19 cellular contexts compared by ENCODE assay signal in the genomic region with DNA sequence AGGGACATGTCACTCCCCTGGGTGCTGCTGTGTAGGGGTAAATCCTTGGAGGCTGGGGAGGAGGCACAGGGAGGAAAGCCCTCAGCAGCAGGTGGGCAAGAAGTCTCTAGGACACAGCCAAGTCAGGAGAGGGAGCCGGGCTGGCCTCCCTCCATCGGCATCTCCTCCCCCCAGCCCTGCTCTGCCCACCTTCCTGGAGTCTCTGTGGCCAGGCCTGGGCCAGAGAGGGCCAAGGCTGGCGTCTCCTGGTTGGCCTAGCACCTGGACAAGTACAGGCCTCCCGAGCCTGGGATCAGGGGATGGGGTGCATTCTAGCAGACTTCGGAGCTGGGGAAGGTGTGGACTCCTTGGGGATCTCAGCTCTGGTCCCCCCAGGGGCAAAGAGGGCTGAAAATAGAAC. TPM values are rescaled to one million over a fixed set of nuclear protein-coding genes. Genes with fewer than 3 reads are reported as not detected.
DNase-seq lines count a peak whose midpoint lies in the region; ATAC-seq, FAIRE-seq and TF ChIP-seq lines count a peak whose summit lies in the region.
"Had no signal": no experiment of that assay in that cellular context is flagged by ENCODE, and none has a peak within 500 bp of the region (broad histone marks: within the 10 kb centered on the region; RNA-seq: fewer than 3 reads in every experiment).

No MANE protein-coding gene starts in this region.

- no peak overlapping the region for H3K4me2 ChIP-seq in trophoblast cell (ENCODE audit: low read length)

- no peak overlapping the region for H3K4ac ChIP-seq in trophoblast cell (ENCODE audit: low read depth, low read length)

- no peak overlapping the region for H3K18ac ChIP-seq in trophoblast cell (ENCODE audit: low read length)

- no peak for TF ChIP-seq EP300 in esophagus muscularis mucosa (IDR thresholded peaks at IDR 0.05)

- H2AK5ac ChIP-seq in trophoblast cell (ENCODE audit: low read length): peak overlapping the region; percentile 63

- H4K12ac ChIP-seq in trophoblast cell (ENCODE audit: low read depth, low read length): no peak overlapping the region

- no peak for ATAC-seq in HG03442 (IDR thresholded peaks at IDR 0.05; ENCODE audit: unreplicated experiment)

- no peak for TF ChIP-seq POLR2A in esophagus muscularis mucosa (IDR thresholded peaks at IDR 0.05; ENCODE audit: low read depth)

- H3K14ac ChIP-seq in trophoblast cell (ENCODE audit: low read length): no peak overlapping the region

- no peak overlapping the region for H4K91ac ChIP-seq in trophoblast cell (ENCODE audit: low read depth, low read length)

- H3K27me3 ChIP-seq in ascending aorta: no peaks in the 10 kb centered on the region
- H3K27me3 ChIP-seq in esophagus muscularis mucosa: peaks cover 0 to 30% (median 0%) of the 10 kb centered on the region in 4 donors
- peaks cover 13% of the 10 kb centered on the region for H3K27me3 ChIP-seq in trophoblast cell (ENCODE audit: insufficient read depth, low read length)
- H3K27me3 ChIP-seq in stomach smooth muscle (ENCODE audit: control insufficient read depth in 1 of 2, insufficient read depth in 2 of 2, low read length in 2 of 2): peaks cover 0 to 4% of the 10 kb centered on the region in 2 donors

- no peak overlapping the region for H2BK120ac ChIP-seq in trophoblast cell (ENCODE audit: insufficient read depth, low read length, poor library complexity)

- H3K9me3 ChIP-seq in ascending aorta (no peaks in the 10 kb centered on the region), esophagus muscularis mucosa (no peaks in the 10 kb centered on the region), trophoblast cell (ENCODE audit: insufficient read depth, low read depth, low read length) (no peaks in the 10 kb centered on the region), stomach smooth muscle (ENCODE audit: control insufficient read depth in 2 of 2, low read length in 2 of 2) (no peaks in the 10 kb centered on the region)

- H3K4me3 ChIP-seq in ascending aorta (no peak overlapping the region), esophagus muscularis mucosa (peak overlapping the region in 2 of 4 donors; percentile 55 to 59), trophoblast cell (ENCODE audit: low read depth, low read length) (no peak overlapping the region), stomach smooth muscle (ENCODE audit: low read length in 2 of 2) (peak overlapping the region in 1 of 2 donors; percentile 40)

- H3K36me3 ChIP-seq in ascending aorta (no peaks in the 10 kb centered on the region), esophagus muscularis mucosa (no peaks in the 10 kb centered on the region), trophoblast cell (ENCODE audit: control insufficient read depth in 1 of 2, insufficient read depth in 2 of 2, low read length in 2 of 2) (no peaks in the 10 kb centered on the region), stomach smooth muscle (ENCODE audit: control insufficient read depth in 2 of 2, insufficient read depth in 2 of 2, low read length in 2 of 2) (no peaks in the 10 kb centered on the region)

- TF ChIP-seq CTCF in ascending aorta (IDR thresholded peaks at IDR 0.05) (no peak), esophagus muscularis mucosa (IDR thresholded peaks at IDR 0.05) (no peak)

- DNase-seq in ascending aorta (ENCODE audit: low spot score in 2 of 2): no peak
- DNase-seq in esophagus muscularis mucosa (ENCODE audit: extremely low spot score): no peak
- DNase-seq in trophoblast cell: no peak
- no peak for DNase-seq in urothelium cell line (ENCODE audit: low spot score)
- DNase-seq in stimulated activated CD4-positive, alpha-beta T cell treated with anti-CD3 and anti-CD28 coated beads, Interleukin-1b, Interleukin-23, amount 100 ng/mL, for 48 hours: no peak
- DNase-seq: ACHN; CD4-positive, alpha-beta T cell; DMS53; HFFc6; NCI-H1048; NCI-H146; NCI-H2081; NCI-H748 treated with DMSO at 0.1 percent for 48 hours; OCI-M1; RPMI8226 had no signal

- H3K9ac ChIP-seq in trophoblast cell (ENCODE audit: low read length) (no peak overlapping the region), stomach smooth muscle (ENCODE audit: low read length in 2 of 2) (peak overlapping the region; percentile 62 to 87)

- H3K23ac ChIP-seq in trophoblast cell (ENCODE audit: low read length): no peak overlapping the region

- no peak overlapping the region for H4K8ac ChIP-seq in trophoblast cell (ENCODE audit: low read depth, low read length)

- no peak overlapping the region for H2BK12ac ChIP-seq in trophoblast cell (ENCODE audit: low read length)

- H2AFZ ChIP-seq in trophoblast cell (ENCODE audit: insufficient read depth, low read length, poor library complexity): no peak overlapping the region

- peaks cover under 1% of the 10 kb centered on the region for H3K79me1 ChIP-seq in trophoblast cell (ENCODE audit: low read length)

- intact Hi-C loops in ascending aorta (cut with DNase I): no loop called here
- intact Hi-C loops in esophagus muscularis mucosa (cut with DNase I): no loop called here

- H2BK5ac ChIP-seq in trophoblast cell (ENCODE audit: low read depth, low read length, poor library complexity): no peak overlapping the region

- H3K27ac ChIP-seq in ascending aorta (peak overlapping the region; percentile 35 to 69), esophagus muscularis mucosa (replicated peaks in 1 of 4) (peak overlapping the region; percentile 94 to 99 (median 96)), trophoblast cell (ENCODE audit: low read depth, low read length) (no peak overlapping the region), stomach smooth muscle (ENCODE audit: low read length) (peak overlapping the region; percentile 98)

- WGBS in esophagus muscularis mucosa: 47% methylated on average over 2 of the region's 5 CpGs
- no CpG with 5 or more reads among the region's 5 CpGs for WGBS in trophoblast cell (ENCODE audit: extremely low coverage, insufficient coverage, insufficient read length)

- FAIRE-seq in urothelium cell line (lab: Jason Lieb, UNC): no peak
- FAIRE-seq: H54 had no signal

- peaks cover under 1% of the 10 kb centered on the region for H3K79me2 ChIP-seq in trophoblast cell (ENCODE audit: control insufficient read depth, insufficient read depth, low read length, poor library complexity)

- peaks cover 10 to 31% of the 10 kb centered on the region in 2 donors for H3K4me1 ChIP-seq in ascending aorta
- H3K4me1 ChIP-seq in esophagus muscularis mucosa: peaks cover 26 to 86% (median 81%) of the 10 kb centered on the region in 4 donors
- H3K4me1 ChIP-seq in trophoblast cell (ENCODE audit: control insufficient read depth in 1 of 2, insufficient read depth in 2 of 2, low read length in 2 of 2): peaks cover 6 to 10% of the 10 kb centered on the region in 2 experiments
- peaks cover 72% of the 10 kb centered on the region for H3K4me1 ChIP-seq in stomach smooth muscle (ENCODE audit: control insufficient read depth, insufficient read depth, low read length)

RNA-seq across cellular contexts. Expression of gene SPEG, which starts 1.8 kb away (rescaled TPM):
- total RNA-seq in ascending aorta (390 TPM), esophagus muscularis mucosa (100 to 1,000 TPM; 115 to 251 (median 180) TPM)
- polyA plus RNA-seq in trophoblast cell (2013): 28.0 and 28.6 TPM in 2 replicates

RNA-seq across cellular contexts. Expression of gene DES, which starts 18.3 kb away (rescaled TPM):
- total RNA-seq in ascending aorta: 182 TPM
- total RNA-seq in esophagus muscularis mucosa: over 10,000 TPM; 19,781 to 23,770 (median 22,752) TPM
- 0.05 and 0.06 TPM in 2 replicates for polyA plus RNA-seq in trophoblast cell (2013)
- total RNA-seq: CD4-positive, alpha-beta T cell; MCF 10A had no signal

RNA-seq across cellular contexts. Expression of gene DNPEP, which starts 48.8 kb away (rescaled TPM):
- total RNA-seq in ascending aorta (113 TPM), esophagus muscularis mucosa (100 to 1,000 TPM in 1 of 4 donors, 10 to 100 TPM in 3; 44.9 to 102 (median 61.6) TPM)
- 48.6 and 49.0 TPM in 2 replicates for polyA plus RNA-seq in trophoblast cell (2013)

Comparison
In these comparisons a context has a peak if more than half of its experiments do, and no peak if none do; other contexts are left out.
1. RNA of gene DES, which starts 18.3 kb away (total RNA-seq): 19,781 to 23,770 TPM in esophagus muscularis mucosa; 182 TPM in ascending aorta (single experiment); every median in the first group is over 100 times any median in the second.